14 cellular contexts compared by ENCODE assay signal in genomic region chr14:105925615-105926414, GRCh38.
"Had no signal": no experiment of that assay in that cellular context is flagged by ENCODE, and none has a peak within 500 bp of the region (broad histone marks: within the 10 kb centered on the region; RNA-seq: fewer than 3 reads in every experiment).

No MANE protein-coding gene starts in this region.

- H3K4me3 ChIP-seq: adrenal gland, gastrocnemius medialis, heart right ventricle, prostate gland, thoracic aorta had no signal

- DNase-seq: activated B cell treated with CpG ODN at 0.5 μM for 24 hours; activated CD4-positive, alpha-beta T cell treated with anti-CD3 and anti-CD28 coated beads, Interleukin-2, amount 10 ng/mL, durations not matched to agents 7 days and 5 days; activated CD8-positive, alpha-beta memory T cell treated with anti-CD3 and anti-CD28 coated beads, Interleukin-2, amount 50 U/mL, for 48 hours; activated T-cell treated with anti-CD3 and anti-CD28 coated beads, Interleukin-2, amount 50 U/mL, for 72 hours; adrenal gland; erythroblast; gastrocnemius medialis; heart right ventricle; natural killer cell; stimulated activated CD4-positive, alpha-beta T cell treated with anti-CD3 and anti-CD28 coated beads, Interleukin-12 subunit alpha, Interleukin-12 subunit beta, amount 100 ng/mL, for 4 hours; stimulated activated CD4-positive, alpha-beta T cell treated with anti-CD3 and anti-CD28 coated beads, Interleukin-2, amount 100 ng/mL, for 24 hours had no signal

- H3K9me3 ChIP-seq: gastrocnemius medialis, prostate gland, thoracic aorta had no signal

- H3K27me3 ChIP-seq: adrenal gland, gastrocnemius medialis had no signal

- H3K4me1 ChIP-seq: adrenal gland, gastrocnemius medialis, heart right ventricle, prostate gland had no signal

- H3K36me3 ChIP-seq: adrenal gland, gastrocnemius medialis, heart right ventricle, prostate gland, thoracic aorta had no signal

- ATAC-seq: activated T-cell treated with anti-CD3 and anti-CD28 coated beads, Interleukin-2, amount 50 U/mL, for 72 hours; gastrocnemius medialis; left colon had no signal

- H3K27ac ChIP-seq: adrenal gland, gastrocnemius medialis, heart right ventricle, prostate gland, thoracic aorta had no signal
